Comparison of ENCODE assay signal across 21 cellular contexts in the genomic region with DNA sequence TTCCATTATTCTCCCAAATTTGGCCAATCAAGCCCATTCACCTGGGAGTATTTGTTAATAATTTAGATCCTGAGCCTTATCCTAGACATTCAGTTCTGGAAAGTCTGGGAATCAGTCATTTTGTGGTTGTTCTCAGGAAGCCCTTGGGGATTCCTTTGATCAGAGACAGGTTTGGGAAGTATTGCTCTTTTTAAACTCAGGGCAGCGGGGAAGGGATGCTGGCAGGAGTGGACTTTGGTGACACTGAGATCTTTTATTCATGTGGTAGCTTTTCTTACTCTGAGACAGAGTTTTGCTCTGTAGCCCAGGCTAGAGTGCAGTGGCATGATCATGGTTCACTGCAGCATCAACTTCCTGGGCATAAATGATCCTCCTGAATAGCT.
A peak's percentile ranks its signal among the peaks of the same experiment; 100 is the strongest.
DNase-seq lines count a peak whose midpoint lies in the region; ATAC-seq and TF ChIP-seq lines count a peak whose summit lies in the region.
"Had no signal": no experiment of that assay in that cellular context is flagged by ENCODE, and none has a peak within 500 bp of the region (broad histone marks: within the 10 kb centered on the region; RNA-seq: fewer than 3 reads in every experiment).

No MANE protein-coding gene starts in this region.

- peaks cover 4% of the 10 kb centered on the region for H3K9me3 Mint-ChIP-seq in activated CD4-positive, alpha-beta T cell treated with anti-CD3 and anti-CD28 coated beads, Interleukin-2, amount 10 ng/mL, durations not matched to agents 24 days and 14 days
- peaks cover 3% of the 10 kb centered on the region for H3K9me3 Mint-ChIP-seq in type B pancreatic cell
- H3K9me3 Mint-ChIP-seq: CD14-positive monocyte; CD4-positive, alpha-beta T cell; CD8-positive, alpha-beta memory T cell; GM23338; H9 had no signal

- no peak overlapping the region for H3K27ac ChIP-seq in trophoblast cell (ENCODE audit: low read depth, low read length)
- H3K27ac ChIP-seq: 22Rv1; BLaER1 treated with 17β-estradiol and CSF1 and Interleukin-3, amounts not matched to agents 10 nM and 100 nM had no signal

- peaks cover 30% of the 10 kb centered on the region for H3K4me1 Mint-ChIP-seq in activated CD4-positive, alpha-beta T cell treated with anti-CD3 and anti-CD28 coated beads, Interleukin-2, amount 10 ng/mL, durations not matched to agents 24 days and 14 days
- peaks cover 40% of the 10 kb centered on the region for H3K4me1 Mint-ChIP-seq in type B pancreatic cell (ENCODE audit: unreplicated experiment)
- H3K4me1 Mint-ChIP-seq: CD14-positive monocyte; CD8-positive, alpha-beta memory T cell; GM23338 had no signal

- H4K8ac ChIP-seq in trophoblast cell (ENCODE audit: low read depth, low read length): no peak overlapping the region

- H3K4me3 Mint-ChIP-seq in activated CD4-positive, alpha-beta T cell treated with anti-CD3 and anti-CD28 coated beads, Interleukin-2, amount 10 ng/mL, durations not matched to agents 24 days and 14 days: no peak overlapping the region
- H3K4me3 Mint-ChIP-seq in type B pancreatic cell: peak overlapping the region; percentile 59
- H3K4me3 Mint-ChIP-seq: CD14-positive monocyte; CD4-positive, alpha-beta T cell; CD8-positive, alpha-beta memory T cell; GM23338; H9 had no signal

- peak; percentile 52 for DNase-seq in activated CD4-positive, alpha-beta T cell treated with anti-CD3 and anti-CD28 coated beads, Interleukin-2, amount 10 ng/mL, durations not matched to agents 24 days and 14 days
- no peak for DNase-seq in activated CD4-positive, alpha-beta T cell treated with anti-CD3 and anti-CD28 coated beads for 4 hours
- DNase-seq in trophoblast cell: peak; percentile 62 to 80
- DNase-seq in type B pancreatic cell (ENCODE audit: extremely low spot score, unreplicated experiment): no peak
- DNase-seq in RPMI8226: no peak
- DNase-seq: ACHN; AML-193; BE2C; Calu3; CD4-positive, alpha-beta T cell; CD8-positive, alpha-beta memory T cell; DMS53; DMS79 treated with DMSO at 0.1 percent for 48 hours; GF-D8; H9 had no signal

- no peaks in the 10 kb centered on the region for H3K36me3 ChIP-seq in trophoblast cell (ENCODE audit: control insufficient read depth in 1 of 2, insufficient read depth in 2 of 2, low read length in 2 of 2)
- H3K36me3 ChIP-seq: BE2C; BLaER1 treated with 17β-estradiol and CSF1 and Interleukin-3, amounts not matched to agents 10 nM and 100 nM had no signal

- no peak for TF ChIP-seq CTCF in type B pancreatic cell (conservative IDR thresholded peaks at IDR 0.05)

- no peaks in the 10 kb centered on the region for H3K79me1 ChIP-seq in trophoblast cell (ENCODE audit: low read length)

- no peak overlapping the region for H3K18ac ChIP-seq in trophoblast cell (ENCODE audit: low read length)

- H2AFZ ChIP-seq in trophoblast cell (ENCODE audit: insufficient read depth, low read length, poor library complexity): no peak overlapping the region
- H2AFZ ChIP-seq: GM23338 had no signal

- no peaks in the 10 kb centered on the region for H3K27me3 ChIP-seq in trophoblast cell (ENCODE audit: insufficient read depth, low read length)
- H3K27me3 ChIP-seq: BE2C; BLaER1 treated with 17β-estradiol and CSF1 and Interleukin-3, amounts not matched to agents 10 nM and 100 nM had no signal

- no peaks in the 10 kb centered on the region for H3K36me3 Mint-ChIP-seq in activated CD4-positive, alpha-beta T cell treated with anti-CD3 and anti-CD28 coated beads, Interleukin-2, amount 10 ng/mL, durations not matched to agents 24 days and 14 days (ENCODE audit: low read depth)
- H3K36me3 Mint-ChIP-seq in type B pancreatic cell: peaks cover 6% of the 10 kb centered on the region
- H3K36me3 Mint-ChIP-seq: CD8-positive, alpha-beta memory T cell had no signal

- no CpG with 5 or more reads among the region's 1 CpG for WGBS in trophoblast cell (ENCODE audit: extremely low coverage, insufficient coverage, insufficient read length)

- H2BK5ac ChIP-seq in trophoblast cell (ENCODE audit: low read depth, low read length, poor library complexity): no peak overlapping the region

- H3K14ac ChIP-seq in trophoblast cell (ENCODE audit: low read length): no peak overlapping the region

- no peak overlapping the region for H3K27ac Mint-ChIP-seq in activated CD4-positive, alpha-beta T cell treated with anti-CD3 and anti-CD28 coated beads, Interleukin-2, amount 10 ng/mL, durations not matched to agents 24 days and 14 days
- peak overlapping the region; percentile 90 for H3K27ac Mint-ChIP-seq in type B pancreatic cell
- H3K27ac Mint-ChIP-seq: CD4-positive, alpha-beta T cell; GM23338 had no signal

- H3K4me1 ChIP-seq in trophoblast cell (ENCODE audit: control insufficient read depth in 1 of 2, insufficient read depth in 2 of 2, low read length in 2 of 2): peaks cover 0 to 2% of the 10 kb centered on the region in 2 experiments
- H3K4me1 ChIP-seq: BLaER1 treated with 17β-estradiol and CSF1 and Interleukin-3, amounts not matched to agents 10 nM and 100 nM had no signal

- H3K9ac ChIP-seq in trophoblast cell (ENCODE audit: low read length): no peak overlapping the region
- H3K9ac ChIP-seq: BLaER1 treated with 17β-estradiol and CSF1 and Interleukin-3, amounts not matched to agents 10 nM and 100 nM had no signal

- H2BK120ac ChIP-seq in trophoblast cell (ENCODE audit: insufficient read depth, low read length, poor library complexity): no peak overlapping the region

- no peak overlapping the region for H3K23ac ChIP-seq in trophoblast cell (ENCODE audit: low read length)

- intact Hi-C loops in activated CD4-positive, alpha-beta T cell treated with anti-CD3 and anti-CD28 coated beads, Interleukin-2, amount 10 ng/mL, durations not matched to agents 24 days and 14 days (cut with micrococcal nuclease): loop anchor here (5.0 kb wide), 1 partner anchor 297 kb away; no protein-coding TSS in a partner anchor

- H4K91ac ChIP-seq in trophoblast cell (ENCODE audit: low read depth, low read length): no peak overlapping the region

- no peaks in the 10 kb centered on the region for H3K79me2 ChIP-seq in trophoblast cell (ENCODE audit: control insufficient read depth, insufficient read depth, low read length, poor library complexity)

- H3K4ac ChIP-seq in trophoblast cell (ENCODE audit: low read depth, low read length): no peak overlapping the region

- no peak overlapping the region for H2BK12ac ChIP-seq in trophoblast cell (ENCODE audit: low read length)

- H4K12ac ChIP-seq in trophoblast cell (ENCODE audit: low read depth, low read length): no peak overlapping the region

- no peak overlapping the region for H3K4me3 ChIP-seq in trophoblast cell (ENCODE audit: low read depth, low read length)
- H3K4me3 ChIP-seq: BLaER1 treated with 17β-estradiol and CSF1 and Interleukin-3, amounts not matched to agents 10 nM and 100 nM; GM23338 had no signal

- H3K4me2 ChIP-seq in trophoblast cell (ENCODE audit: low read length): no peak overlapping the region
- H3K4me2 ChIP-seq: BLaER1 treated with 17β-estradiol and CSF1 and Interleukin-3, amounts not matched to agents 10 nM and 100 nM; GM23338 had no signal

- H3K27me3 Mint-ChIP-seq in activated CD4-positive, alpha-beta T cell treated with anti-CD3 and anti-CD28 coated beads, Interleukin-2, amount 10 ng/mL, durations not matched to agents 24 days and 14 days: peaks cover under 1% of the 10 kb centered on the region
- no peaks in the 10 kb centered on the region for H3K27me3 Mint-ChIP-seq in type B pancreatic cell
- H3K27me3 Mint-ChIP-seq: CD4-positive, alpha-beta T cell had no signal

- no peak overlapping the region for H2AK5ac ChIP-seq in trophoblast cell (ENCODE audit: low read length)

- ATAC-seq in HG02623 (IDR thresholded peaks at IDR 0.05; ENCODE audit: unreplicated experiment): no peak
- ATAC-seq: GM23338, HCT116 had no signal

- no peaks in the 10 kb centered on the region for H3K9me3 ChIP-seq in trophoblast cell (ENCODE audit: insufficient read depth, low read depth, low read length)
- H3K9me3 ChIP-seq: BE2C; BLaER1 treated with 17β-estradiol and CSF1 and Interleukin-3, amounts not matched to agents 10 nM and 100 nM had no signal

Comparison
In these comparisons a context has a peak if more than half of its experiments do, and no peak if none do; other contexts are left out.
1. DNase-seq: peak in activated CD4-positive, alpha-beta T cell treated with anti-CD3 and anti-CD28 coated beads, Interleukin-2, amount 10 ng/mL, durations not matched to agents 24 days and 14 days (single experiment) and trophoblast cell (2 of 2); none in activated CD4-positive, alpha-beta T cell treated with anti-CD3 and anti-CD28 coated beads for 4 hours (0 of 2), type B pancreatic cell (single experiment) and RPMI8226 (single experiment).